ENCODE assay signal across 11 cellular contexts in the genomic region with DNA sequence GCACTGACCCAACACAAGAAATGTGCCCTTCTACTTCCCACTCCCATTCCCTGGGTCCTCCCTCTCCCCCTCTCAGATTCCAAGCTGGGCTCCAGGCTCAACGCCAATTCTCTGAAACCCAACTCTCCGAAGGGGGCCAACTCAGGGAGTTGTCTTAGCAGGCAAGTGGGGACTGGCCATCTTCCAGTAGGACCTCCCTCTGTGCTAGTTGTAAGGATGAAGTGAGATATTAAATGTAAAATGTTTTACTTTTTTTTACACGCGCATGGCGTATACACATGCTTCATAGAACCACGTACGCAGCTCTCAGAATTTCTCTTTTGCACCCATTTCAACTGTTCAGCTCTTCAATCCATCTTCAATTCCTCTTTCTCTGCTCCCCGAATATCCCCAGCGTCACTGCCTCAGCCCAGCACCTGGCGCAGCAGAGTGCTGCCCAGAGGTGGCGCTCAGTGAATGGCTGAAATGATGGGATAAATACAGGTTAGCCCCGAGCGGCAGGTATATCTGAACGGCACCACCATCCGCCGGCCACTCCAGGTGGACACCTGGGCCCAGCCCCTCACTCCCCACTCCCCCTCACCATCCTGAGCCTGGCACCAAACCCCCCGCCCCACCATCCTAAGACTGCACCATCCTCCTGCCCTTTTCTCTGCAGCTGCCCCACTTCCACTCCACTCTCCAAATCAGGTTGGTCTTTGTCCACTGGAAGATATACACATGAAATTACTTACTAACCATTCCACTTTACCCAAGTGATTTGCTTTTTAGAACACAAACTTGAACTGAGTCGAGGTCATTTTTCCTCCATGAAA. TPM values are rescaled to one million over a fixed set of nuclear protein-coding genes. Genes with fewer than 3 reads are reported as not detected.
DNase-seq lines count a peak whose midpoint lies in the region; ATAC-seq and TF ChIP-seq lines count a peak whose summit lies in the region.
"Had no signal": no experiment of that assay in that cellular context is flagged by ENCODE, and none has a peak within 500 bp of the region (broad histone marks: within the 10 kb centered on the region; RNA-seq: fewer than 3 reads in every experiment).

No MANE protein-coding gene starts in this region.

- H3K4me3 ChIP-seq in GM06990 (replicated peaks; ENCODE audit: low read depth, low read length): no peak overlapping the region
- H3K4me3 ChIP-seq: smooth muscle cell had no signal

- H3K36me3 Mint-ChIP-seq in natural killer cell treated with Interleukin-12 subunit alpha and Interleukin-12 subunit beta and Interleukin-15 and Interleukin-18, amount 100 ng/mL, for 72 hours: peaks cover 6% of the 10 kb centered on the region
- no peaks in the 10 kb centered on the region for H3K36me3 Mint-ChIP-seq in activated CD8-positive, alpha-beta T cell treated with anti-CD3 and anti-CD28 coated beads, Interleukin-2, amount 10 ng/mL, durations not matched to agents 7 days and 5 days (ENCODE audit: low read depth)
- H3K36me3 Mint-ChIP-seq: stimulated activated effector memory CD8-positive, alpha-beta T cell treated with anti-CD3 and anti-CD28 coated beads, Interleukin-12 subunit alpha, Interleukin-12 subunit beta, amount 100 ng/mL, for 72 hours had no signal

- H3K36me3 ChIP-seq in GM06990 (ENCODE audit: control insufficient read depth, insufficient read depth, low read length): no peaks in the 10 kb centered on the region

- no peaks in the 10 kb centered on the region; the same call in 1 of the 2 replicates for H3K27me3 ChIP-seq in GM06990 (replicated peaks; ENCODE audit: control insufficient read depth, insufficient read depth, low read length)

- peaks cover 12 to 15% of the 10 kb centered on the region in 2 donors for H3K4me1 Mint-ChIP-seq in natural killer cell treated with Interleukin-12 subunit alpha and Interleukin-12 subunit beta and Interleukin-15 and Interleukin-18, amount 100 ng/mL, for 72 hours (ENCODE audit: low read depth in 2 of 2)
- H3K4me1 Mint-ChIP-seq in activated CD8-positive, alpha-beta T cell treated with anti-CD3 and anti-CD28 coated beads, Interleukin-2, amount 10 ng/mL, durations not matched to agents 7 days and 5 days (ENCODE audit: low read depth): peaks cover 7% of the 10 kb centered on the region
- peaks cover 15% of the 10 kb centered on the region for H3K4me1 Mint-ChIP-seq in stimulated activated naive CD8-positive, alpha-beta T cell treated with anti-CD3 and anti-CD28 coated beads, Interleukin-15, amount 100 ng/mL, for 72 hours

- CTCF ChIA-PET in activated CD8-positive, alpha-beta T cell treated with anti-CD3 and anti-CD28 coated beads, Interleukin-2, amount 10 ng/mL, durations not matched to agents 7 days and 5 days (lab: Charles Lee): interaction anchor here (2.9 kb wide), 1 partner anchor 99 kb away, joined by 12 read pairs; no protein-coding TSS in a partner anchor

- TF ChIP-seq CTCF in GM06990 (IDR thresholded peaks at IDR 0.05; ENCODE audit: insufficient read depth, low read length, poor library complexity, severe bottlenecking) (peak; percentile 34), GM10266 (IDR thresholded peaks at IDR 0.05; ENCODE audit: control insufficient read depth, insufficient read depth, low read depth, missing control alignments) (no peak)

- no peak overlapping the region for H3K27ac Mint-ChIP-seq in natural killer cell treated with Interleukin-12 subunit alpha and Interleukin-12 subunit beta and Interleukin-15 and Interleukin-18, amount 100 ng/mL, for 72 hours
- no peak overlapping the region for H3K27ac Mint-ChIP-seq in activated CD8-positive, alpha-beta T cell treated with anti-CD3 and anti-CD28 coated beads, Interleukin-2, amount 10 ng/mL, durations not matched to agents 7 days and 5 days
- no peak overlapping the region for H3K27ac Mint-ChIP-seq in stimulated activated naive CD8-positive, alpha-beta T cell treated with anti-CD3 and anti-CD28 coated beads, Interleukin-15, amount 100 ng/mL, for 72 hours
- H3K27ac Mint-ChIP-seq: stimulated activated effector memory CD8-positive, alpha-beta T cell treated with anti-CD3 and anti-CD28 coated beads, Interleukin-12 subunit alpha, Interleukin-12 subunit beta, amount 100 ng/mL, for 72 hours had no signal

- no peaks in the 10 kb centered on the region for H3K9me3 Mint-ChIP-seq in natural killer cell treated with Interleukin-12 subunit alpha and Interleukin-12 subunit beta and Interleukin-15 and Interleukin-18, amount 100 ng/mL, for 72 hours
- no peaks in the 10 kb centered on the region for H3K9me3 Mint-ChIP-seq in activated CD8-positive, alpha-beta T cell treated with anti-CD3 and anti-CD28 coated beads, Interleukin-2, amount 10 ng/mL, durations not matched to agents 7 days and 5 days (ENCODE audit: insufficient read depth)
- no peaks in the 10 kb centered on the region for H3K9me3 Mint-ChIP-seq in stimulated activated naive CD8-positive, alpha-beta T cell treated with anti-CD3 and anti-CD28 coated beads, Interleukin-15, amount 100 ng/mL, for 72 hours
- H3K9me3 Mint-ChIP-seq: stimulated activated effector memory CD8-positive, alpha-beta T cell treated with anti-CD3 and anti-CD28 coated beads, Interleukin-12 subunit alpha, Interleukin-12 subunit beta, amount 100 ng/mL, for 72 hours had no signal

- POLR2A ChIA-PET in activated CD8-positive, alpha-beta T cell treated with anti-CD3 and anti-CD28 coated beads, Interleukin-2, amount 10 ng/mL, durations not matched to agents 7 days and 5 days (lab: Charles Lee): no interaction called here

- H3K27me3 Mint-ChIP-seq in natural killer cell treated with Interleukin-12 subunit alpha and Interleukin-12 subunit beta and Interleukin-15 and Interleukin-18, amount 100 ng/mL, for 72 hours: peaks cover 44 to 46% of the 10 kb centered on the region in 2 donors
- H3K27me3 Mint-ChIP-seq in activated CD8-positive, alpha-beta T cell treated with anti-CD3 and anti-CD28 coated beads, Interleukin-2, amount 10 ng/mL, durations not matched to agents 7 days and 5 days (ENCODE audit: low read depth): peaks cover 66% of the 10 kb centered on the region
- peaks cover 53% of the 10 kb centered on the region for H3K27me3 Mint-ChIP-seq in stimulated activated naive CD8-positive, alpha-beta T cell treated with anti-CD3 and anti-CD28 coated beads, Interleukin-15, amount 100 ng/mL, for 72 hours

- peak; percentile 13 to 36 for ATAC-seq in natural killer cell treated with Interleukin-12 subunit alpha and Interleukin-12 subunit beta and Interleukin-15 and Interleukin-18, amount 100 ng/mL, for 72 hours
- no peak for ATAC-seq in activated CD8-positive, alpha-beta T cell treated with anti-CD3 and anti-CD28 coated beads, Interleukin-2, amount 10 ng/mL, durations not matched to agents 7 days and 5 days
- ATAC-seq in stimulated activated naive CD8-positive, alpha-beta T cell treated with anti-CD3 and anti-CD28 coated beads, Interleukin-15, amount 100 ng/mL, for 72 hours: no peak
- ATAC-seq: stimulated activated effector memory CD8-positive, alpha-beta T cell treated with anti-CD3 and anti-CD28 coated beads, Interleukin-12 subunit alpha, Interleukin-12 subunit beta, amount 100 ng/mL, for 72 hours had no signal

- DNase-seq in GM06990 (ENCODE audit: extremely low read depth, insufficient read length) (no peak), NCI-H2171 treated with DMSO at 0.1 percent for 48 hours (lab: John Stamatoyannopoulos, UW) (peak; percentile 89), brain pericyte (ENCODE audit: low read depth, low spot score) (peak; percentile 26), activated gamma-delta T cell (lab: John Stamatoyannopoulos, UW) (no peak), GM10266 (ENCODE audit: extremely low spot score) (no peak)
- DNase-seq in natural killer cell treated with Interleukin-12 subunit alpha and Interleukin-12 subunit beta and Interleukin-15 and Interleukin-18, amount 100 ng/mL, for 72 hours (ENCODE audit: low spot score): no peak
- no peak for DNase-seq in activated CD8-positive, alpha-beta T cell treated with anti-CD3 and anti-CD28 coated beads, Interleukin-2, amount 10 ng/mL, durations not matched to agents 7 days and 5 days
- DNase-seq in stimulated activated naive CD8-positive, alpha-beta T cell treated with anti-CD3 and anti-CD28 coated beads, Interleukin-15, amount 100 ng/mL, for 72 hours: no peak
- DNase-seq: activated naive CD4-positive, alpha-beta T cell had no signal

- no peak overlapping the region for H3K4me3 Mint-ChIP-seq in natural killer cell treated with Interleukin-12 subunit alpha and Interleukin-12 subunit beta and Interleukin-15 and Interleukin-18, amount 100 ng/mL, for 72 hours
- no peak overlapping the region for H3K4me3 Mint-ChIP-seq in activated CD8-positive, alpha-beta T cell treated with anti-CD3 and anti-CD28 coated beads, Interleukin-2, amount 10 ng/mL, durations not matched to agents 7 days and 5 days
- H3K4me3 Mint-ChIP-seq in stimulated activated naive CD8-positive, alpha-beta T cell treated with anti-CD3 and anti-CD28 coated beads, Interleukin-15, amount 100 ng/mL, for 72 hours: no peak overlapping the region
- H3K4me3 Mint-ChIP-seq: stimulated activated effector memory CD8-positive, alpha-beta T cell treated with anti-CD3 and anti-CD28 coated beads, Interleukin-12 subunit alpha, Interleukin-12 subunit beta, amount 100 ng/mL, for 72 hours had no signal

RNA-seq across cellular contexts. Expression of gene TNRC6C, which starts 43.9 kb away (rescaled TPM):
- total RNA-seq in natural killer cell treated with Interleukin-12 subunit alpha and Interleukin-12 subunit beta and Interleukin-15 and Interleukin-18, amount 100 ng/mL, for 72 hours: 10 to 100 TPM; 28.1 to 32.1 TPM
- 10 to 100 TPM; 33.3 to 36.2 TPM for total RNA-seq in activated CD8-positive, alpha-beta T cell treated with anti-CD3 and anti-CD28 coated beads, Interleukin-2, amount 10 ng/mL, durations not matched to agents 7 days and 5 days

Comparison
In these comparisons a context has a peak if more than half of its experiments do, and no peak if none do; other contexts are left out.
1. DNase-seq: peak in NCI-H2171 treated with DMSO at 0.1 percent for 48 hours (single experiment) and brain pericyte (single experiment); none in GM06990 (single experiment), natural killer cell treated with Interleukin-12 subunit alpha and Interleukin-12 subunit beta and Interleukin-15 and Interleukin-18, amount 100 ng/mL, for 72 hours (single experiment), activated gamma-delta T cell (single experiment), GM10266 (single experiment), activated CD8-positive, alpha-beta T cell treated with anti-CD3 and anti-CD28 coated beads, Interleukin-2, amount 10 ng/mL, durations not matched to agents 7 days and 5 days (single experiment) and stimulated activated naive CD8-positive, alpha-beta T cell treated with anti-CD3 and anti-CD28 coated beads, Interleukin-15, amount 100 ng/mL, for 72 hours (0 of 2).
2. ATAC-seq: peak in natural killer cell treated with Interleukin-12 subunit alpha and Interleukin-12 subunit beta and Interleukin-15 and Interleukin-18, amount 100 ng/mL, for 72 hours (2 of 2); none in activated CD8-positive, alpha-beta T cell treated with anti-CD3 and anti-CD28 coated beads, Interleukin-2, amount 10 ng/mL, durations not matched to agents 7 days and 5 days (single experiment) and stimulated activated naive CD8-positive, alpha-beta T cell treated with anti-CD3 and anti-CD28 coated beads, Interleukin-15, amount 100 ng/mL, for 72 hours (single experiment).